1 cellular context compared by ENCODE assay signal in the genomic region with DNA sequence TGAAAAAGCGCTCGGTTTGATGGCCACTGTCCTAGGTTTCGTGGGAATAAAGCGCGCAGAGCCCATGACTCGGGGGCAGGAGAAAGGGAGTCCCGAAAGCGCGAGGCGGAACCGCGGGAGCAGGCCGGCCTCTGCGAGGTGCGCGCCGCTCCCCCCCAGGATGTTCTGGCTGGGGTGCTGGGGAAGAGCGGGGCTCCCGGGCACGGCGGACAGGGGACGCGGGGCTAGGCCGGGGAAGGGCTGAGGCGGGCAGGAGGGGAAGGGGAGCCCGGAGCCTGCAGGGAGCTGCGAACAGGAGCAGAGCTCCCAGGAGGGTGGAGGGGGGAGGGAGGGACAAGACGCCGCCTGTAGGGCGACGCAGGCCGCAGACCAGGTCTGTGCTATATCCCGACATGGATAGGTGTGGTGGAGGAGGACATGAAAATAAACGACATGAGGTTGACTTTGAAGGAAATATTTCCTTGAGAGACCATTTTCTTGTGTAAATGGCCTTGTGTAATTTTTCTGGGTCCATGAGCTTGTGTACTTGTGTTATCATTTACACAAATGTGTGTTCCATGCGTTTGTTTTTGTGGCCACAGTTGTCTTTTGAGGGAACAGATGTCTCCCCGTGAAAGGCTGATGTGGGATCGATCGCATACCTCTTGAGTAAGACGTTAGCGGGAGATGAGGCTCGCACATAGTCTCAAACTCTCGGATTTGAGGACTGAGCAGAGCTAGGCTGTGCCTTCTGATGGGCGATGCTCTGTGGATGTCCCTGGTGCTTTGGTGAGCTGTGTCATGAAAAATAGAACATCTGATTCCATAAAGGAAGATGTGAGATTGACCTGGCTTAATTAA.
TF ChIP-seq lines count a peak whose summit lies in the region.

No MANE protein-coding gene starts in this region.

TF ChIP-seq in endothelial cell of umbilical vein, 7 proteins besides CTCF, POLR2A, EP300 and RAD21:
- TF ChIP-seq FOS (IDR thresholded peaks at IDR 0.05; ENCODE audit: borderline replicate concordance, insufficient read depth, low read length), result no peak
- TF ChIP-seq EZH2 (IDR thresholded peaks at IDR 0.05; ENCODE audit: borderline replicate concordance, low read depth, low read length, severe bottlenecking), result no peak
- no peak for TF ChIP-seq MAX (IDR thresholded peaks at IDR 0.05; ENCODE audit: insufficient read depth, insufficient read length)
- no peak for TF ChIP-seq POLR2AphosphoS5 (IDR thresholded peaks at IDR 0.05; ENCODE audit: insufficient read depth, low read depth, low read length)
- TF ChIP-seq GATA2 (IDR thresholded peaks at IDR 0.05; ENCODE audit: insufficient read depth, insufficient read length, low read depth, low read length), result no peak
- TF ChIP-seq JUN (IDR thresholded peaks at IDR 0.05; ENCODE audit: borderline replicate concordance, insufficient read depth, insufficient read length, low read depth), result no peak
- no peak for TF ChIP-seq MYC (IDR thresholded peaks at IDR 0.05; ENCODE audit: low read depth, low read length)
